Comparison of ENCODE assay signal across 9 cellular contexts in the genomic region with DNA sequence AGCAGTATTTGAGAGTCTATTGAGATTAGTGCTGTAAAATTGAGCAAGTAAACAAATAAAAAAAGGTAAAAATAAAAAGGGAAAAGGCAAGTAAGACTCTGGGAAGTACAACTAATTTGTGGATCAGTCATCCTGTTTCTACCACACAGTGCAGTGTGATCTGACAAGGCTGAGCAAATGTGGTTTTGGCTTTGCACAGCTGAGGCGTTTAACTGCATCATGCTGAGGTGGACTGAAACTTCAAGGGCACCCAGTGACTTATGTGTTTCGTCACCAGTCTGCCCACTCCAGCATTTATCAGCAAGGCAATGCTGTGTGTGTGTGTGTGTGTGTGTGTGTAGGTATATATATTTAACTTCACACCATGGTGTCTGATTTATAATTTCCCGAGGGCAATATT.
DNase-seq lines count a peak whose midpoint lies in the region; ATAC-seq and TF ChIP-seq lines count a peak whose summit lies in the region.
"Had no signal": no experiment of that assay in that cellular context is flagged by ENCODE, and none has a peak within 500 bp of the region (broad histone marks: within the 10 kb centered on the region; RNA-seq: fewer than 3 reads in every experiment).

No MANE protein-coding gene starts in this region.

- peak overlapping the region; percentile 99 for H3K27ac Mint-ChIP-seq in activated T-cell treated with anti-CD3 and anti-CD28 coated beads, Interleukin-2, amount 50 U/mL, for 24 hours

- no peaks in the 10 kb centered on the region for H3K27me3 ChIP-seq in MG63

- H3K4me3 Mint-ChIP-seq in activated T-cell treated with anti-CD3 and anti-CD28 coated beads, Interleukin-2, amount 50 U/mL, for 24 hours, result peak overlapping the region; percentile 48

- peak; percentile 70 for DNase-seq in activated T-cell treated with anti-CD3 and anti-CD28 coated beads, Interleukin-2, amount 50 U/mL, for 24 hours
- peak in 2 of 3 donors; percentile 0 to 34 for DNase-seq in stimulated activated CD4-positive, alpha-beta T cell treated with anti-CD3 and anti-CD28 coated beads, TNF-alpha, amount 100 ng/mL, for 1 hour (ENCODE audit: low read depth in 3 of 3, low spot score in 1 of 3)
- no peak for DNase-seq in MG63
- no peak for DNase-seq in dermis blood vessel endothelial cell
- no peak for DNase-seq in GM20000 (ENCODE audit: low spot score)
- DNase-seq in DMS79 treated with DMSO at 0.1 percent for 48 hours (lab: John Stamatoyannopoulos, UW), result no peak

- H3K36me3 Mint-ChIP-seq in activated T-cell treated with anti-CD3 and anti-CD28 coated beads, Interleukin-2, amount 50 U/mL, for 24 hours (ENCODE audit: low read depth), result peaks cover 15% of the 10 kb centered on the region

- no peak for TF ChIP-seq CTCF in GM20000 (IDR thresholded peaks at IDR 0.05; ENCODE audit: extremely low read depth, missing control alignments)

- H3K27me3 Mint-ChIP-seq in activated T-cell treated with anti-CD3 and anti-CD28 coated beads, Interleukin-2, amount 50 U/mL, for 24 hours, result no peaks in the 10 kb centered on the region

- H3K36me3 ChIP-seq in MG63, result no peaks in the 10 kb centered on the region

- peaks cover 68% of the 10 kb centered on the region for H3K4me1 Mint-ChIP-seq in activated T-cell treated with anti-CD3 and anti-CD28 coated beads, Interleukin-2, amount 50 U/mL, for 24 hours (ENCODE audit: low read depth)

- H3K9me3 Mint-ChIP-seq in activated T-cell treated with anti-CD3 and anti-CD28 coated beads, Interleukin-2, amount 50 U/mL, for 24 hours, result peaks cover 17% of the 10 kb centered on the region

- H3K4me3 ChIP-seq in MG63, result no peak overlapping the region
- H3K4me3 ChIP-seq: K562 had no signal

- ATAC-seq in GM21381 (IDR thresholded peaks at IDR 0.05; ENCODE audit: unreplicated experiment) (peak; percentile 69), HG03558 (IDR thresholded peaks at IDR 0.05; ENCODE audit: extremely low read depth, unreplicated experiment) (peak; percentile 74)
- ATAC-seq: K562 had no signal

- no peaks in the 10 kb centered on the region for H3K9me3 ChIP-seq in MG63

Comparison
In these comparisons a context has a peak if more than half of its experiments do, and no peak if none do; other contexts are left out.
1. DNase-seq: peak in activated T-cell treated with anti-CD3 and anti-CD28 coated beads, Interleukin-2, amount 50 U/mL, for 24 hours (single experiment) and stimulated activated CD4-positive, alpha-beta T cell treated with anti-CD3 and anti-CD28 coated beads, TNF-alpha, amount 100 ng/mL, for 1 hour (2 of 3); none in MG63 (single experiment), dermis blood vessel endothelial cell (single experiment), GM20000 (single experiment) and DMS79 treated with DMSO at 0.1 percent for 48 hours (single experiment).